ENCODE assay signal across 8 cellular contexts in the genomic region with DNA sequence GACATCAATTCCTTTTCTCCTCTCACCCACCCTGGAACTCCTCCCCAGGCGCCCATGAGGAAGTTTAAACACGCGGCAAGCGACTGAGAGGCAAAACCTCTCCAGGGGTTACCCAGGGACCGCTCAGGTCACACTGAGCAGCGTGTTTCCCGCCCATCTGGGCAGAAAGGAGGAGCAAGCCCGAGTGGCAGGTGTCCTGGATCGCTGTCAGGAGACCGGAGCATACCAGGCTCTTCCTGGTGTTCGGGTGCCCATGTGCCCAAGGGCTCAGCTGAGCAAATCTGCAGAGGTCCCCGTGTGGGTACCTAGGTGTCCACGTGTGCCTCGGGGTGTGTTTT. TPM values are rescaled to one million over a fixed set of nuclear protein-coding genes. Genes with fewer than 3 reads are reported as not detected.
DNase-seq lines count a peak whose midpoint lies in the region; ATAC-seq and TF ChIP-seq lines count a peak whose summit lies in the region.

No MANE protein-coding gene starts in this region.

- H3K4me3 ChIP-seq in colonic mucosa, result peak overlapping the region; percentile 83

- H3K9me3 ChIP-seq in colonic mucosa, result no peaks in the 10 kb centered on the region

- no peaks in the 10 kb centered on the region for H3K27me3 Mint-ChIP-seq in stimulated activated naive CD8-positive, alpha-beta T cell treated with anti-CD3 and anti-CD28 coated beads, Interleukin-15, amount 100 ng/mL, for 72 hours

- intact Hi-C loops in colonic mucosa (cut with DNase I), result no loop called here

- DNase-seq in DMS 273 treated with DMSO at 0.1 percent for 48 hours (lab: John Stamatoyannopoulos, UW), result peak; percentile 42
- DNase-seq in HuH-7.5 (ENCODE audit: low spot score), result peak; percentile 54
- peak; percentile 87 for DNase-seq in RPMI8226
- DNase-seq in colonic mucosa, result peak; percentile 75
- peak; percentile 24 for DNase-seq in medulla oblongata (ENCODE audit: extremely low spot score)
- no peak for DNase-seq in stimulated activated naive CD8-positive, alpha-beta T cell treated with anti-CD3 and anti-CD28 coated beads, Interleukin-15, amount 100 ng/mL, for 72 hours
- no peak for DNase-seq in globus pallidus (ENCODE audit: low spot score)

- peak overlapping the region; percentile 75 to 98 for H3K9ac ChIP-seq in colonic mucosa (ENCODE audit: low read depth in 2 of 2, low read length in 2 of 2)

- no peaks in the 10 kb centered on the region for H3K9me3 Mint-ChIP-seq in stimulated activated naive CD8-positive, alpha-beta T cell treated with anti-CD3 and anti-CD28 coated beads, Interleukin-15, amount 100 ng/mL, for 72 hours

- no peak for TF ChIP-seq CTCF in colonic mucosa (IDR thresholded peaks at IDR 0.05)

- peak overlapping the region; percentile 97 to 100 for H3K27ac Mint-ChIP-seq in stimulated activated naive CD8-positive, alpha-beta T cell treated with anti-CD3 and anti-CD28 coated beads, Interleukin-15, amount 100 ng/mL, for 72 hours

- H3K27ac ChIP-seq in colonic mucosa, result peak overlapping the region; percentile 93

- peaks cover 40% of the 10 kb centered on the region for H3K4me1 Mint-ChIP-seq in stimulated activated naive CD8-positive, alpha-beta T cell treated with anti-CD3 and anti-CD28 coated beads, Interleukin-15, amount 100 ng/mL, for 72 hours

- peak; percentile 3 for ATAC-seq in GM21390 (IDR thresholded peaks at IDR 0.05; ENCODE audit: unreplicated experiment)
- peak; percentile 35 for ATAC-seq in stimulated activated naive CD8-positive, alpha-beta T cell treated with anti-CD3 and anti-CD28 coated beads, Interleukin-15, amount 100 ng/mL, for 72 hours

- H3K4me3 Mint-ChIP-seq in stimulated activated naive CD8-positive, alpha-beta T cell treated with anti-CD3 and anti-CD28 coated beads, Interleukin-15, amount 100 ng/mL, for 72 hours, result peak overlapping the region; percentile 97 to 98

- H3K4me1 ChIP-seq in colonic mucosa, result peaks cover 4% of the 10 kb centered on the region

- H3K27me3 ChIP-seq in colonic mucosa, result no peaks in the 10 kb centered on the region

- no peaks in the 10 kb centered on the region for H3K36me3 ChIP-seq in colonic mucosa

RNA-seq across cellular contexts. Expression of a gene that starts 0.5 kb away (rescaled TPM):
- 10 to 100 TPM in 1 of 2 donors, 1 to 10 TPM in 1; 9.8 to 24.8 TPM for total RNA-seq in colonic mucosa

RNA-seq across cellular contexts. Expression of a gene that starts 17.7 kb away (rescaled TPM):
- total RNA-seq in colonic mucosa, result 10 to 100 TPM; 18.5 to 19.2 TPM

RNA-seq across cellular contexts. Expression of a gene that starts 27.1 kb away (rescaled TPM):
- 100 to 1,000 TPM in 1 of 2 donors, 10 to 100 TPM in 1; 62.9 to 118 TPM for total RNA-seq in colonic mucosa

RNA-seq across cellular contexts. Expression of a gene that starts 27.3 kb away (rescaled TPM):
- 10 to 100 TPM; 32.5 to 48.4 TPM for total RNA-seq in colonic mucosa

Comparison
In these comparisons a context has a peak if more than half of its experiments do, and no peak if none do; other contexts are left out.
1. DNase-seq: peak in DMS 273 treated with DMSO at 0.1 percent for 48 hours (single experiment), HuH-7.5 (single experiment), RPMI8226 (single experiment), colonic mucosa (single experiment) and medulla oblongata (single experiment); none in stimulated activated naive CD8-positive, alpha-beta T cell treated with anti-CD3 and anti-CD28 coated beads, Interleukin-15, amount 100 ng/mL, for 72 hours (0 of 2) and globus pallidus (single experiment).